ENCODE assay signal across 34 cellular contexts in the genomic region with DNA sequence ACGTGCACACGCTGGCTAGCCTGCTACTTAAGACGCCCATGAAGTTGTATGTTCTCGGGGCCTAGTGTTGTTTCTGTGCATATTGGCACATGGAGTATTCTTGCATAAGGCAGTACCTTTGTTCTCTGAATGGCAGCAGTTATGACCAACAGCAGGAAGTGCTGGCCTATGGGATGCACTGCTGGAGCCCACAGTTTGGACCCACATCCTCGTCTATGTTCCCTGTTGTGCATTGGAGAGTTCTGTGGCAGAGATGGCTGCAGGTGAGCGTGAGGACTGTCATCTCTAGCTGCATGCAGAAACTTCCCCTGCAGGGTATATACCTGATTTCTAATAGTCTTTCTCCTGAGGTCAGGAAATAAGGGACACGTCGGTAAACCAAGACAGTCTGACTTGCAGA.
"Had no signal": no experiment of that assay in that cellular context is flagged by ENCODE, and none has a peak within 500 bp of the region (broad histone marks: within the 10 kb centered on the region; RNA-seq: fewer than 3 reads in every experiment).

No MANE protein-coding gene starts in this region.

- H3K4me3 Mint-ChIP-seq: activated B cell treated with CpG ODN at 0.5 μM for 24 hours; activated CD4-positive, alpha-beta memory T cell treated with anti-CD3 and anti-CD28 coated beads for 36 hours; activated CD4-positive, alpha-beta T cell treated with anti-CD3 and anti-CD28 coated beads, Interleukin-2, amount 10 ng/mL, durations not matched to agents 7 days and 5 days; activated CD8-positive, alpha-beta T cell treated with anti-CD3 and anti-CD28 coated beads for 36 hours; activated naive CD4-positive, alpha-beta T cell treated with anti-CD3 and anti-CD28 coated beads for 36 hours; activated naive CD8-positive, alpha-beta T cell treated with anti-CD3 and anti-CD28 coated beads for 36 hours; activated T-cell treated with anti-CD3 and anti-CD28 coated beads, Interleukin-2, amount 50 U/mL, for 4 hours; activated T-cell treated with anti-CD3 and anti-CD28 coated beads, Interleukin-2, amount 50 U/mL, for 72 hours; activated T-helper 1 cell treated with anti-CD3 and anti-CD28 coated beads, Interleukin-12 subunit alpha, Interleukin-12 subunit beta, Interleukin-2, Interleukin-4 antibody, amounts not matched to agents 30 ng/mL and 10 ng/mL and 1 ng/mL, durations not matched to agents 14 hours and 24 hours and 36 hours; activated T-helper 17 cell treated with anti-CD3 and anti-CD28 coated beads, Interleukin-2, amount 50 U/mL, for 72 hours; T-helper 1 cell treated with Interleukin-12 subunit alpha and Interleukin-12 subunit beta and Interleukin-4 antibody, amounts not matched to agents 30 μg/mL and 1 μg/mL, for 36 hours; T-helper 2 cell treated with Interferon-gamma antibody and Interleukin-4, amounts not matched to agents 5 μg/mL and 100 μg/mL, for 36 hours had no signal

- H3K9me3 Mint-ChIP-seq: activated B cell treated with CpG ODN at 0.5 μM for 24 hours; activated CD4-positive, alpha-beta memory T cell treated with anti-CD3 and anti-CD28 coated beads for 36 hours; activated CD4-positive, alpha-beta T cell treated with anti-CD3 and anti-CD28 coated beads, Interleukin-2, amount 10 ng/mL, durations not matched to agents 7 days and 5 days; activated CD8-positive, alpha-beta T cell treated with anti-CD3 and anti-CD28 coated beads for 36 hours; activated naive CD4-positive, alpha-beta T cell treated with anti-CD3 and anti-CD28 coated beads for 36 hours; activated naive CD4-positive, alpha-beta T cell treated with anti-CD3 and anti-CD28 coated beads, Interleukin-2, amount 50 U/mL, for 72 hours; activated naive CD8-positive, alpha-beta T cell treated with anti-CD3 and anti-CD28 coated beads for 36 hours; activated T-cell treated with anti-CD3 and anti-CD28 coated beads, Interleukin-2, amount 50 U/mL, for 4 hours; activated T-cell treated with anti-CD3 and anti-CD28 coated beads, Interleukin-2, amount 50 U/mL, for 72 hours; activated T-helper 1 cell treated with anti-CD3 and anti-CD28 coated beads, Interleukin-12 subunit alpha, Interleukin-12 subunit beta, Interleukin-2, Interleukin-4 antibody, amounts not matched to agents 30 ng/mL and 10 ng/mL and 1 ng/mL, durations not matched to agents 14 hours and 24 hours and 36 hours; activated T-helper 17 cell treated with anti-CD3 and anti-CD28 coated beads, Interleukin-2, amount 50 U/mL, for 72 hours; T-helper 1 cell treated with Interleukin-12 subunit alpha and Interleukin-12 subunit beta and Interleukin-4 antibody, amounts not matched to agents 30 μg/mL and 1 μg/mL, for 36 hours; T-helper 2 cell treated with Interferon-gamma antibody and Interleukin-4, amounts not matched to agents 5 μg/mL and 100 μg/mL, for 36 hours had no signal

- H3K27ac ChIP-seq: adrenal gland, body of pancreas, brain microvascular endothelial cell, breast epithelium, VCaP had no signal

- ATAC-seq: activated CD8-positive, alpha-beta T cell treated with anti-CD3 and anti-CD28 coated beads for 36 hours; activated naive CD4-positive, alpha-beta T cell treated with anti-CD3 and anti-CD28 coated beads, Interleukin-2, amount 50 U/mL, for 72 hours; activated T-cell treated with anti-CD3 and anti-CD28 coated beads, Interleukin-2, amount 50 U/mL, for 4 hours; activated T-cell treated with anti-CD3 and anti-CD28 coated beads, Interleukin-2, amount 50 U/mL, for 72 hours; activated T-helper 17 cell treated with anti-CD3 and anti-CD28 coated beads, Interleukin-2, amount 50 U/mL, for 72 hours; body of pancreas had no signal

- H3K4me3 ChIP-seq: adrenal gland, body of pancreas, breast epithelium had no signal

- H3K9me3 ChIP-seq: adrenal gland, body of pancreas, breast epithelium had no signal

- H3K27me3 ChIP-seq: adrenal gland, body of pancreas, brain microvascular endothelial cell, breast epithelium had no signal

- H3K4me1 ChIP-seq: adrenal gland, body of pancreas, breast epithelium had no signal

- H3K36me3 ChIP-seq: adrenal gland, brain microvascular endothelial cell, breast epithelium had no signal

- DNase-seq: activated B cell treated with CpG ODN at 0.5 μM for 24 hours; activated CD4-positive, alpha-beta memory T cell treated with anti-CD3 and anti-CD28 coated beads for 36 hours; activated CD4-positive, alpha-beta T cell treated with anti-CD3 and anti-CD28 coated beads for 4 hours; activated CD4-positive, alpha-beta T cell treated with anti-CD3 and anti-CD28 coated beads, Interleukin-2, amount 10 ng/mL, durations not matched to agents 7 days and 5 days; activated CD4-positive, CD25-positive, alpha-beta regulatory T cell treated with anti-CD3 and anti-CD28 coated beads, Interleukin-2, amount 50 U/mL, for 72 hours; activated CD8-positive, alpha-beta memory T cell treated with anti-CD3 and anti-CD28 coated beads, Interleukin-2, amount 50 U/mL, for 4 hours; activated CD8-positive, alpha-beta T cell treated with anti-CD3 and anti-CD28 coated beads for 36 hours; activated effector memory CD4-positive, alpha-beta T cell treated with anti-CD3 and anti-CD28 coated beads, Interleukin-2, amount 50 U/mL, for 16 hours; activated gamma-delta T cell treated with Interleukin-2 at 50 U/mL for 16 hours; activated naive CD4-positive, alpha-beta T cell; activated naive CD4-positive, alpha-beta T cell treated with anti-CD3 and anti-CD28 coated beads for 36 hours; activated naive CD4-positive, alpha-beta T cell treated with anti-CD3 and anti-CD28 coated beads, Interleukin-2, amount 50 U/mL, for 16 hours; activated naive CD8-positive, alpha-beta T cell treated with anti-CD3 and anti-CD28 coated beads for 36 hours; activated T-cell treated with anti-CD3 and anti-CD28 coated beads for 4 hours; activated T-cell treated with anti-CD3 and anti-CD28 coated beads, Interleukin-2, amount 50 U/mL, for 1 hour; activated T-cell treated with anti-CD3 and anti-CD28 coated beads, Interleukin-2, amount 50 U/mL, for 4 hours; activated T-cell treated with anti-CD3 and anti-CD28 coated beads, Interleukin-2, amount 50 U/mL, for 72 hours; adrenal gland; amniotic stem cell; aorta; body of pancreas; brain microvascular endothelial cell; central memory CD4-positive, alpha-beta T cell; SW 1271; T-helper 1 cell; T-helper 2 cell; T-helper 9 cell had no signal

- H3K27ac Mint-ChIP-seq: activated B cell treated with CpG ODN at 0.5 μM for 24 hours; activated CD4-positive, alpha-beta memory T cell treated with anti-CD3 and anti-CD28 coated beads for 36 hours; activated CD4-positive, alpha-beta T cell treated with anti-CD3 and anti-CD28 coated beads, Interleukin-2, amount 10 ng/mL, durations not matched to agents 7 days and 5 days; activated CD8-positive, alpha-beta T cell treated with anti-CD3 and anti-CD28 coated beads for 36 hours; activated naive CD4-positive, alpha-beta T cell treated with anti-CD3 and anti-CD28 coated beads for 36 hours; activated naive CD4-positive, alpha-beta T cell treated with anti-CD3 and anti-CD28 coated beads, Interleukin-2, amount 50 U/mL, for 72 hours; activated naive CD8-positive, alpha-beta T cell treated with anti-CD3 and anti-CD28 coated beads for 36 hours; activated T-cell treated with anti-CD3 and anti-CD28 coated beads, Interleukin-2, amount 50 U/mL, for 72 hours; activated T-helper 1 cell treated with anti-CD3 and anti-CD28 coated beads, Interleukin-12 subunit alpha, Interleukin-12 subunit beta, Interleukin-2, Interleukin-4 antibody, amounts not matched to agents 30 ng/mL and 10 ng/mL and 1 ng/mL, durations not matched to agents 14 hours and 24 hours and 36 hours; activated T-helper 17 cell treated with anti-CD3 and anti-CD28 coated beads, Interleukin-2, amount 50 U/mL, for 72 hours; T-helper 1 cell treated with Interleukin-12 subunit alpha and Interleukin-12 subunit beta and Interleukin-4 antibody, amounts not matched to agents 30 μg/mL and 1 μg/mL, for 36 hours; T-helper 2 cell treated with Interferon-gamma antibody and Interleukin-4, amounts not matched to agents 5 μg/mL and 100 μg/mL, for 36 hours had no signal

- H3K27me3 Mint-ChIP-seq: activated B cell treated with CpG ODN at 0.5 μM for 24 hours had no signal

- H3K4me1 Mint-ChIP-seq: activated B cell treated with CpG ODN at 0.5 μM for 24 hours; activated naive CD8-positive, alpha-beta T cell treated with anti-CD3 and anti-CD28 coated beads for 36 hours; activated T-helper 17 cell treated with anti-CD3 and anti-CD28 coated beads, Interleukin-2, amount 50 U/mL, for 72 hours had no signal

- H3K36me3 Mint-ChIP-seq: activated CD4-positive, alpha-beta memory T cell treated with anti-CD3 and anti-CD28 coated beads for 36 hours; activated naive CD4-positive, alpha-beta T cell treated with anti-CD3 and anti-CD28 coated beads, Interleukin-2, amount 50 U/mL, for 72 hours; activated naive CD8-positive, alpha-beta T cell treated with anti-CD3 and anti-CD28 coated beads for 36 hours had no signal
